In genomic region chr10:64261676-64262075, GRCh38 we compare ENCODE assay signal across 15 cellular contexts.
DNase-seq lines count a peak whose midpoint lies in the region; ATAC-seq lines count a peak whose summit lies in the region.
"Had no signal": no experiment of that assay in that cellular context is flagged by ENCODE, and none has a peak within 500 bp of the region (broad histone marks: within the 10 kb centered on the region; RNA-seq: fewer than 3 reads in every experiment).

No MANE protein-coding gene starts in this region.

- DNase-seq in G401 (ENCODE audit: low spot score) (peak; percentile 84), cerebellar cortex (ENCODE audit: low spot score) (peak; percentile 79), OCI-M1 (lab: John Stamatoyannopoulos, UW) (no peak), NCI-H524 (lab: John Stamatoyannopoulos, UW) (no peak)
- DNase-seq: 8988T; Calu3; CD4-positive, CD25-positive, alpha-beta regulatory T cell; DMS 273 treated with DMSO at 0.1 percent for 48 hours; H7; KG1 had no signal

- in situ Hi-C loops in G401 (cut with HindIII; ENCODE audit: low sequenced_read_pairs) = no loop called here

- ATAC-seq in GM18870 (IDR thresholded peaks at IDR 0.05; ENCODE audit: unreplicated experiment) (peak; percentile 15), HG02852 (IDR thresholded peaks at IDR 0.05; ENCODE audit: unreplicated experiment) (peak; percentile 18), GM18873 (IDR thresholded peaks at IDR 0.05; ENCODE audit: low FRiP score, unreplicated experiment) (no peak), HG02678 (IDR thresholded peaks at IDR 0.05; ENCODE audit: unreplicated experiment) (no peak)
- ATAC-seq: GM23338 had no signal

Comparison
In these comparisons a context has a peak if more than half of its experiments do, and no peak if none do; other contexts are left out.
1. DNase-seq: peak in G401 (single experiment) and cerebellar cortex (single experiment); none in OCI-M1 (single experiment) and NCI-H524 (0 of 2).
2. ATAC-seq: peak in GM18870 (single experiment) and HG02852 (single experiment); none in GM18873 (single experiment) and HG02678 (single experiment).